In the genomic region with DNA sequence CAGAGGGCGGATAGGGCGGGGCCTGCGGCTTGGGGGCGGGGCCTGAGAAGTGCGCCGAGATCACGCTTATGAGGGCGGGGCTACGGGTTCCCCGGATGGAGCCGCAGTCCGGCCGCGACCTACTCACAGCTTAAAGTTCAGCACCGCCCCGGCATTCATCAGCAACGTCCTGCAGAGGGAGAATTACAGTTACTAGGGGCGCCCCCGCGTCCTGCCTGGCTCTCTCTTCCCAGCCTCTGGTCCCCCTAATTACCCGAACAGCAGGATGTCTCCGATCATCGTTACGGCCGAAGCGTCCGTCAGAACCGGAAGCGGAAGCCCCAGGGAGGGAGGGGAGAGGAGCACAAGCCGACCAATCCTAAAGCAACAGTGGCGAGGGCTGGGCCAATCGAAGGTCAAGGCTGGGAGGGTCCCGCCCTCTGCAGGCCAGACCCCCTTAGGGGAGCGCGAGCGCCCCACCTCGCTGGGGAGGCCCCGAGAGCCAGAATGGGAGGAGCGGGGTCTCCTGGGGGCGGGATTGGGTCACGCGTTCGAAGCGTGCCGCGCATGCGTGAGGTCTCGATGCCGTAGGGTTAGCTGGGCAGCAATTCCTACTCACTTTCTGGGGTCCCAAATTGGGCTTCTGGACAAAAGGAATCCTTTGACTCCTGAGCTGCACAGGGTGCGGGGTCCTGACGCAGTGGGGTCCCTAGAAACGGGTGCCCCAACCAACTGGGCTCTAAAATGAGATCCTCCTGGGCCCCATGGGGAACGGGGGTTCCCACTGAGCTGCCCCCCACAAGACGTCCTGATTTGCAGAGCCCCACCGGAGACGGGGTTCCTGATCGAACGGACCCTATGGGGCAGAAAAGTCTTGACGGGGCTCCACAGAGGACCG, we compare ENCODE assay signal across 1 cellular context.
TF ChIP-seq lines count a peak whose summit lies in the region.

A gene (minus strand): TSS at position 313 of the 877 bp plus-strand sequence. CDS start 34 bp downstream, at position 279.

TF ChIP-seq in HEK293, 187 proteins besides CTCF, POLR2A, EP300 and RAD21 (continued from another document):
- TF ChIP-seq, protein P1, sequence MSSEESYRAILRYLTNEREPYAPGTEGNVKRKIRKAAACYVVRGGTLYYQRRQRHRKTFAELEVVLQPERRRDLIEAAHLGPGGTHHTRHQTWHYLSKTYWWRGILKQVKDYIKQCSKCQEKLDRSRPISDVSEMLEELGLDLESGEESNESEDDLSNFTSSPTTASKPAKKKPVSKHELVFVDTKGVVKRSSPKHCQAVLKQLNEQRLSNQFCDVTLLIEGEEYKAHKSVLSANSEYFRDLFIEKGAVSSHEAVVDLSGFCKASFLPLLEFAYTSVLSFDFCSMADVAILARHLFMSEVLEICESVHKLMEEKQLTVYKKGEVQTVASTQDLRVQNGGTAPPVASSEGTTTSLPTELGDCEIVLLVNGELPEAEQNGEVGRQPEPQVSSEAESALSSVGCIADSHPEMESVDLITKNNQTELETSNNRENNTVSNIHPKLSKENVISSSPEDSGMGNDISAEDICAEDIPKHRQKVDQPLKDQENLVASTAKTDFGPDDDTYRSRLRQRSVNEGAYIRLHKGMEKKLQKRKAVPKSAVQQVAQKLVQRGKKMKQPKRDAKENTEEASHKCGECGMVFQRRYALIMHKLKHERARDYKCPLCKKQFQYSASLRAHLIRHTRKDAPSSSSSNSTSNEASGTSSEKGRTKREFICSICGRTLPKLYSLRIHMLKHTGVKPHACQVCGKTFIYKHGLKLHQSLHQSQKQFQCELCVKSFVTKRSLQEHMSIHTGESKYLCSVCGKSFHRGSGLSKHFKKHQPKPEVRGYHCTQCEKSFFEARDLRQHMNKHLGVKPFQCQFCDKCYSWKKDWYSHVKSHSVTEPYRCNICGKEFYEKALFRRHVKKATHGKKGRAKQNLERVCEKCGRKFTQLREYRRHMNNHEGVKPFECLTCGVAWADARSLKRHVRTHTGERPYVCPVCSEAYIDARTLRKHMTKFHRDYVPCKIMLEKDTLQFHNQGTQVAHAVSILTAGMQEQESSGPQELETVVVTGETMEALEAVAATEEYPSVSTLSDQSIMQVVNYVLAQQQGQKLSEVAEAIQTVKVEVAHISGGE (tag by site-specific recombination; conservative IDR thresholded peaks at IDR 0.05; ENCODE audit: low read depth) = peak; percentile 84
- TF ChIP-seq KLF1 (tag by site-specific recombination; IDR thresholded peaks at IDR 0.05) = 0 out of 2 replicates have a peak, but pooled peaks have one; percentile 40
- TF ChIP-seq ZIC2 (tag by site-specific recombination; IDR thresholded peaks at IDR 0.05) = peak; percentile 79
- TF ChIP-seq ZNF221 (tag by site-specific recombination; IDR thresholded peaks at IDR 0.05; ENCODE audit: borderline replicate concordance) = no peak
- peak; percentile 75 for TF ChIP-seq ZEB2 (tag by site-specific recombination; IDR thresholded peaks at IDR 0.05)
- TF ChIP-seq, protein P2, sequence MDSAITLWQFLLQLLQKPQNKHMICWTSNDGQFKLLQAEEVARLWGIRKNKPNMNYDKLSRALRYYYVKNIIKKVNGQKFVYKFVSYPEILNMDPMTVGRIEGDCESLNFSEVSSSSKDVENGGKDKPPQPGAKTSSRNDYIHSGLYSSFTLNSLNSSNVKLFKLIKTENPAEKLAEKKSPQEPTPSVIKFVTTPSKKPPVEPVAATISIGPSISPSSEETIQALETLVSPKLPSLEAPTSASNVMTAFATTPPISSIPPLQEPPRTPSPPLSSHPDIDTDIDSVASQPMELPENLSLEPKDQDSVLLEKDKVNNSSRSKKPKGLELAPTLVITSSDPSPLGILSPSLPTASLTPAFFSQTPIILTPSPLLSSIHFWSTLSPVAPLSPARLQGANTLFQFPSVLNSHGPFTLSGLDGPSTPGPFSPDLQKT (IDR thresholded peaks at IDR 0.05; ENCODE audit: borderline replicate concordance, low read depth, low read length) = peak; percentile 95
- peak; percentile 98 for TF ChIP-seq ZBTB17 (tag by site-specific recombination; IDR thresholded peaks at IDR 0.05)
- TF ChIP-seq, protein P3, sequence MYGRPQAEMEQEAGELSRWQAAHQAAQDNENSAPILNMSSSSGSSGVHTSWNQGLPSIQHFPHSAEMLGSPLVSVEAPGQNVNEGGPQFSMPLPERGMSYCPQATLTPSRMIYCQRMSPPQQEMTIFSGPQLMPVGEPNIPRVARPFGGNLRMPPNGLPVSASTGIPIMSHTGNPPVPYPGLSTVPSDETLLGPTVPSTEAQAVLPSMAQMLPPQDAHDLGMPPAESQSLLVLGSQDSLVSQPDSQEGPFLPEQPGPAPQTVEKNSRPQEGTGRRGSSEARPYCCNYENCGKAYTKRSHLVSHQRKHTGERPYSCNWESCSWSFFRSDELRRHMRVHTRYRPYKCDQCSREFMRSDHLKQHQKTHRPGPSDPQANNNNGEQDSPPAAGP (tag by site-specific recombination; IDR thresholded peaks at IDR 0.05) = peak; percentile 45; the same call in 1 of the 2 replicates
- TF ChIP-seq, protein P4, sequence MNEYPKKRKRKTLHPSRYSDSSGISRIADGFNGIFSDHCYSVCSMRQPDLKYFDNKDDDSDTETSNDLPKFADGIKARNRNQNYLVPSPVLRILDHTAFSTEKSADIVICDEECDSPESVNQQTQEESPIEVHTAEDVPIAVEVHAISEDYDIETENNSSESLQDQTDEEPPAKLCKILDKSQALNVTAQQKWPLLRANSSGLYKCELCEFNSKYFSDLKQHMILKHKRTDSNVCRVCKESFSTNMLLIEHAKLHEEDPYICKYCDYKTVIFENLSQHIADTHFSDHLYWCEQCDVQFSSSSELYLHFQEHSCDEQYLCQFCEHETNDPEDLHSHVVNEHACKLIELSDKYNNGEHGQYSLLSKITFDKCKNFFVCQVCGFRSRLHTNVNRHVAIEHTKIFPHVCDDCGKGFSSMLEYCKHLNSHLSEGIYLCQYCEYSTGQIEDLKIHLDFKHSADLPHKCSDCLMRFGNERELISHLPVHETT (tag by site-specific recombination; IDR thresholded peaks at IDR 0.05) = peak; percentile 48; the same call in 1 of the 2 replicates
- TF ChIP-seq, protein P5, sequence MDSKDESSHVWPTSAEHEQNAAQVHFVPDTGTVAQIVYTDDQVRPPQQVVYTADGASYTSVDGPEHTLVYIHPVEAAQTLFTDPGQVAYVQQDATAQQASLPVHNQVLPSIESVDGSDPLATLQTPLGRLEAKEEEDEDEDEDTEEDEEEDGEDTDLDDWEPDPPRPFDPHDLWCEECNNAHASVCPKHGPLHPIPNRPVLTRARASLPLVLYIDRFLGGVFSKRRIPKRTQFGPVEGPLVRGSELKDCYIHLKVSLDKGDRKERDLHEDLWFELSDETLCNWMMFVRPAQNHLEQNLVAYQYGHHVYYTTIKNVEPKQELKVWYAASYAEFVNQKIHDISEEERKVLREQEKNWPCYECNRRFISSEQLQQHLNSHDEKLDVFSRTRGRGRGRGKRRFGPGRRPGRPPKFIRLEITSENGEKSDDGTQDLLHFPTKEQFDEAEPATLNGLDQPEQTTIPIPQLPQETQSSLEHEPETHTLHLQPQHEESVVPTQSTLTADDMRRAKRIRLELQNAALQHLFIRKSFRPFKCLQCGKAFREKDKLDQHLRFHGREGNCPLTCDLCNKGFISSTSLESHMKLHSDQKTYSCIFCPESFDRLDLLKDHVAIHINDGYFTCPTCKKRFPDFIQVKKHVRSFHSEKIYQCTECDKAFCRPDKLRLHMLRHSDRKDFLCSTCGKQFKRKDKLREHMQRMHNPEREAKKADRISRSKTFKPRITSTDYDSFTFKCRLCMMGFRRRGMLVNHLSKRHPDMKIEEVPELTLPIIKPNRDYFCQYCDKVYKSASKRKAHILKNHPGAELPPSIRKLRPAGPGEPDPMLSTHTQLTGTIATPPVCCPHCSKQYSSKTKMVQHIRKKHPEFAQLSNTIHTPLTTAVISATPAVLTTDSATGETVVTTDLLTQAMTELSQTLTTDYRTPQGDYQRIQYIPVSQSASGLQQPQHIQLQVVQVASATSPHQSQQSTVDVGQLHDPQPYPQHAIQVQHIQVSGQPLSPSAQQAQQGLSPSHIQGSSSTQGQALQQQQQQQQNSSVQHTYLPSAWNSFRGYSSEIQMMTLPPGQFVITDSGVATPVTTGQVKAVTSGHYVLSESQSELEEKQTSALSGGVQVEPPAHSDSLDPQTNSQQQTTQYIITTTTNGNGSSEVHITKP (tag by site-specific recombination; IDR thresholded peaks at IDR 0.05) = peak; percentile 83
